In genomic region chr10:44817961-44818649, GRCh38 we compare ENCODE assay signal across 19 cellular contexts.
A peak's percentile ranks its signal among the peaks of the same experiment; 100 is the strongest.
DNase-seq lines count a peak whose midpoint lies in the region; ATAC-seq and TF ChIP-seq lines count a peak whose summit lies in the region.
"Had no signal": no experiment of that assay in that cellular context is flagged by ENCODE, and none has a peak within 500 bp of the region (broad histone marks: within the 10 kb centered on the region; RNA-seq: fewer than 3 reads in every experiment).

No MANE protein-coding gene starts in this region.

- peaks cover 38% of the 10 kb centered on the region for H3K4me1 Mint-ChIP-seq in nephron
- H3K4me1 Mint-ChIP-seq: CD14-positive monocyte had no signal

- H3K27me3 Mint-ChIP-seq in nephron (ENCODE audit: low read depth), result no peaks in the 10 kb centered on the region

- H3K4me3 ChIP-seq in heart left ventricle (no peak overlapping the region), testis (no peak overlapping the region)
- H3K4me3 ChIP-seq: K562, SJCRH30 had no signal

- no peaks in the 10 kb centered on the region for H3K9me3 ChIP-seq in heart left ventricle
- H3K9me3 ChIP-seq in testis, result no peaks in the 10 kb centered on the region
- H3K9me3 ChIP-seq: SJCRH30 had no signal

- ATAC-seq in heart left ventricle, result peak; percentile 54 to 84 (median 70)
- no peak for ATAC-seq in GM18517 (IDR thresholded peaks at IDR 0.05; ENCODE audit: unreplicated experiment)
- ATAC-seq: K562, PC-3 had no signal

- no peak for TF ChIP-seq CTCF in heart left ventricle (IDR thresholded peaks at IDR 0.05)
- TF ChIP-seq CTCF in nephron (IDR thresholded peaks at IDR 0.05; ENCODE audit: unreplicated experiment in 3 of 3), result no peak
- no peak for TF ChIP-seq CTCF in testis (IDR thresholded peaks at IDR 0.05)

- intact Hi-C loops in heart left ventricle (cut with DNase I), result no loop called here
- intact Hi-C loops in testis (cut with DNase I; ENCODE audit: low total_unique reads), result no loop called here

- H3K27me3 ChIP-seq in heart left ventricle (no peaks in the 10 kb centered on the region), testis (no peaks in the 10 kb centered on the region)
- H3K27me3 ChIP-seq: SJCRH30 had no signal

- TF ChIP-seq POLR2A in heart left ventricle (IDR thresholded peaks at IDR 0.05), result no peak
- no peak for TF ChIP-seq POLR2A in testis (IDR thresholded peaks at IDR 0.05)

- no peak overlapping the region for H3K4me3 Mint-ChIP-seq in nephron
- H3K4me3 Mint-ChIP-seq: CD14-positive monocyte had no signal

- DNase-seq in DMS 273 (lab: John Stamatoyannopoulos, UW; ENCODE audit: unreplicated experiment) (peak; percentile 8), DMS 273 treated with DMSO at 0.1 percent for 48 hours (lab: John Stamatoyannopoulos, UW) (no peak), heart left ventricle (no peak), testis (peak; percentile 52), germinal center (ENCODE audit: low spot score) (no peak), NCI-H187 treated with DMSO at 0.1 percent for 48 hours (lab: John Stamatoyannopoulos, UW) (no peak)
- DNase-seq: AML-193, GDM1, NCI-H187, NCI-H2227 treated with DMSO at 0.1 percent for 48 hours, NCI-H524 treated with DMSO at 0.1 percent for 48 hours, PC-3, SJCRH30 had no signal

- H3K9me3 Mint-ChIP-seq in nephron, result peaks cover 7% of the 10 kb centered on the region

- H3K36me3 Mint-ChIP-seq in nephron (ENCODE audit: low read depth), result no peaks in the 10 kb centered on the region
- H3K36me3 Mint-ChIP-seq: CD14-positive monocyte had no signal

- H3K36me3 ChIP-seq in heart left ventricle (no peaks in the 10 kb centered on the region), testis (ENCODE audit: low read depth, missing control alignments) (no peaks in the 10 kb centered on the region)
- H3K36me3 ChIP-seq: SJCRH30 had no signal

- 75 to 84% (median 79%) methylated on average over 8 to 9 of the region's 9 CpGs for WGBS in heart left ventricle, 4 donors
- 53 to 67% methylated on average over 7 to 9 of the region's 9 CpGs for WGBS in testis, 2 donors

- peak overlapping the region in 2 of 3 experiments; percentile 71 to 77 for H3K27ac Mint-ChIP-seq in nephron
- H3K27ac Mint-ChIP-seq: CD14-positive monocyte had no signal

- H3K4me1 ChIP-seq in heart left ventricle, result peaks cover 0 to 20% (median 0%) of the 10 kb centered on the region in 12 donors
- peaks cover 9% of the 10 kb centered on the region for H3K4me1 ChIP-seq in testis
- H3K4me1 ChIP-seq: SJCRH30 had no signal

- H3K27ac ChIP-seq in heart left ventricle (peak overlapping the region in 6 of 12 donors; percentile 24 to 60 (median 52)), testis (no peak overlapping the region)
- H3K27ac ChIP-seq: 22Rv1, RWPE1, SJCRH30 had no signal

Comparison
In these comparisons a context has a peak if more than half of its experiments do, and no peak if none do; other contexts are left out.
1. DNase-seq: peak in DMS 273 (single experiment) and testis (single experiment); none in DMS 273 treated with DMSO at 0.1 percent for 48 hours (single experiment), heart left ventricle (0 of 5), germinal center (single experiment) and NCI-H187 treated with DMSO at 0.1 percent for 48 hours (single experiment).